ENCODE assay signal across 11 cellular contexts in genomic region chr7:115748123-115748738, GRCh38.
A peak's percentile ranks its signal among the peaks of the same experiment; 100 is the strongest.
DNase-seq lines count a peak whose midpoint lies in the region; ATAC-seq, FAIRE-seq and TF ChIP-seq lines count a peak whose summit lies in the region.
"Had no signal": no experiment of that assay in that cellular context is flagged by ENCODE, and none has a peak within 500 bp of the region (broad histone marks: within the 10 kb centered on the region; RNA-seq: fewer than 3 reads in every experiment).

No MANE protein-coding gene starts in this region.

- no peaks in the 10 kb centered on the region for H3K27me3 ChIP-seq in BJ (ENCODE audit: control insufficient read depth, insufficient read depth, low read length)
- no peaks in the 10 kb centered on the region for H3K27me3 ChIP-seq in H9 (ENCODE audit: insufficient read depth, low read length)
- no peaks in the 10 kb centered on the region for H3K27me3 ChIP-seq in Peyer's patch
- no peaks in the 10 kb centered on the region for H3K27me3 ChIP-seq in MG63
- no peaks in the 10 kb centered on the region for H3K27me3 ChIP-seq in aorta (ENCODE audit: control insufficient read depth in 1 of 2, insufficient read depth in 2 of 2, low read length in 1 of 2)
- H3K27me3 ChIP-seq: neutrophil had no signal

- no peaks in the 10 kb centered on the region for H4K20me1 ChIP-seq in H9 (ENCODE audit: control insufficient read depth, insufficient read depth, insufficient read length)

- H3K27ac ChIP-seq in H9 (ENCODE audit: insufficient read length, low read depth, low read length): no peak overlapping the region
- no peak overlapping the region for H3K27ac ChIP-seq in Peyer's patch
- H3K27ac ChIP-seq in aorta (ENCODE audit: low read depth in 1 of 2, low read length in 2 of 2): no peak overlapping the region
- H3K27ac ChIP-seq: epithelial cell of prostate, neutrophil had no signal

- H3K4me3 Mint-ChIP-seq in H9: no peak overlapping the region

- H2BK5ac ChIP-seq in H9 (ENCODE audit: insufficient read length, low read length): no peak overlapping the region

- H4K91ac ChIP-seq in H9 (ENCODE audit: insufficient read length, low read depth, low read length): no peak overlapping the region

- no peak overlapping the region for H2BK120ac ChIP-seq in H9 (ENCODE audit: low read depth, low read length, poor library complexity, severe bottlenecking)

- DNase-seq in BJ (ENCODE audit: low read depth) (no peak), H9 (no peak), Peyer's patch (peak in 1 of 3 donors; percentile 48), frontal cortex (ENCODE audit: low spot score in 2 of 2) (no peak), MG63 (no peak), SK-N-DZ (ENCODE audit: low spot score) (no peak), aorta (no peak)

- no peaks in the 10 kb centered on the region for H3K9me3 ChIP-seq in H9 (ENCODE audit: control insufficient read depth, low read depth, low read length)
- no peaks in the 10 kb centered on the region for H3K9me3 ChIP-seq in Peyer's patch
- H3K9me3 ChIP-seq in MG63: no peaks in the 10 kb centered on the region
- no peaks in the 10 kb centered on the region for H3K9me3 ChIP-seq in aorta (ENCODE audit: control insufficient read depth, low read length)
- H3K9me3 ChIP-seq: HAP-1, neutrophil had no signal

- no peak overlapping the region for H3K4me2 ChIP-seq in H9 (ENCODE audit: insufficient read depth, insufficient read length, low read length)

- WGBS in H9 (ENCODE audit: extremely low coverage, insufficient read length, low lambda C conversion rate): no CpG with 5 or more reads among the region's 5 CpGs
- WGBS in aorta, 2 donors: 69% methylated on average over 5 of the region's 5 CpGs

- H3K23me2 ChIP-seq in H9 (ENCODE audit: insufficient read length, low read depth, low read length, poor library complexity, severe bottlenecking): no peaks in the 10 kb centered on the region

- no peak overlapping the region for H3K4ac ChIP-seq in H9 (ENCODE audit: low read depth, low read length)

- no peaks in the 10 kb centered on the region for H3K36me3 ChIP-seq in BJ (ENCODE audit: control insufficient read depth, insufficient read depth, low read length)
- H3K36me3 ChIP-seq in Peyer's patch: no peaks in the 10 kb centered on the region
- no peaks in the 10 kb centered on the region for H3K36me3 ChIP-seq in MG63
- no peaks in the 10 kb centered on the region for H3K36me3 ChIP-seq in aorta (ENCODE audit: control insufficient read depth in 1 of 2, insufficient read depth in 2 of 2, low read length in 1 of 2)
- H3K36me3 ChIP-seq: HAP-1, neutrophil had no signal

- H3T11ph ChIP-seq in H9 (ENCODE audit: low read length): no peak overlapping the region

- no peak overlapping the region for H4K8ac ChIP-seq in H9 (replicated peaks; ENCODE audit: insufficient read length, low read depth, low read length)

- no peaks in the 10 kb centered on the region for H3K79me1 ChIP-seq in H9 (ENCODE audit: insufficient read depth, low read depth, low read length, poor library complexity, severe bottlenecking)

- POLR2A ChIA-PET in BJ (lab: Charles Lee): no interaction called here

- ATAC-seq in HG02885 (IDR thresholded peaks at IDR 0.05; ENCODE audit: poor library complexity, unreplicated experiment) (no peak), aorta (ENCODE audit: low FRiP score) (no peak)

- no peak overlapping the region for H2AFZ ChIP-seq in H9 (ENCODE audit: low read length)

- H3K9me3 Mint-ChIP-seq in H9: no peaks in the 10 kb centered on the region

- H3K79me2 ChIP-seq in H9 (ENCODE audit: insufficient read depth, low read length): no peaks in the 10 kb centered on the region

- H2BK15ac ChIP-seq in H9 (ENCODE audit: low read depth, low read length): no peak overlapping the region

- H3K4me3 ChIP-seq in BJ (ENCODE audit: low read depth, low read length) (no peak overlapping the region), Peyer's patch (no peak overlapping the region), MG63 (no peak overlapping the region), aorta (ENCODE audit: low read length in 2 of 2) (no peak overlapping the region)
- H3K4me3 ChIP-seq: HAP-1 had no signal

- no peak overlapping the region for H3K27ac Mint-ChIP-seq in H9

- peak; percentile 49 for TF ChIP-seq CTCF in BJ (IDR thresholded peaks at IDR 0.05; ENCODE audit: insufficient read depth, low read depth, low read length)
- peak; percentile 60; the same call in 2 of the 3 replicates for TF ChIP-seq CTCF in H9 (conservative IDR thresholded peaks at IDR 0.05)
- peak in 4 of 6 experiments; percentile 27 to 53 (median 48) for TF ChIP-seq CTCF in Peyer's patch (IDR thresholded peaks at IDR 0.05)

- H2BK12ac ChIP-seq in H9 (ENCODE audit: insufficient read length, low read depth, low read length): no peak overlapping the region

- FAIRE-seq in frontal cortex (lab: Jason Lieb, UNC): peak; percentile 23

- H4K5ac ChIP-seq in H9 (ENCODE audit: insufficient read length, low read depth, low read length): no peak overlapping the region

- H3K18ac ChIP-seq in H9 (ENCODE audit: insufficient read length, low read depth, low read length): no peak overlapping the region

- H3K14ac ChIP-seq in H9 (ENCODE audit: insufficient read depth, low read length): no peak overlapping the region

- H2BK20ac ChIP-seq in H9 (ENCODE audit: low read depth, low read length, poor library complexity, severe bottlenecking): no peak overlapping the region

- no peak overlapping the region for H2AK5ac ChIP-seq in H9 (ENCODE audit: insufficient read length, low read length)

- H3K23ac ChIP-seq in H9 (ENCODE audit: insufficient read length, low read depth, low read length): no peak overlapping the region

- H3K36me3 Mint-ChIP-seq in H9 (ENCODE audit: insufficient read depth in 1 of 3, low read depth in 3 of 3): no peaks in the 10 kb centered on the region

- no peaks in the 10 kb centered on the region for H3K4me1 Mint-ChIP-seq in H9

- H3K56ac ChIP-seq in H9 (ENCODE audit: insufficient read length, low read depth, low read length): no peak overlapping the region

- H3K4me1 ChIP-seq in H9 (ENCODE audit: insufficient read depth, low read length) (no peaks in the 10 kb centered on the region), Peyer's patch (peaks cover 0 to 5% (median 0%) of the 10 kb centered on the region in 4 donors), aorta (ENCODE audit: control insufficient read depth in 1 of 2, insufficient read depth in 2 of 2, low read length in 2 of 2) (no peaks in the 10 kb centered on the region)
- H3K4me1 ChIP-seq: HAP-1 had no signal

- CTCF ChIA-PET in BJ (lab: Yijun Ruan, JAX): interaction anchor here (0.7 kb wide), 1 partner anchor 9 kb away, joined by 3 read pairs; no protein-coding TSS in a partner anchor

- no peak overlapping the region for H3K9ac ChIP-seq in H9 (ENCODE audit: extremely low read depth, insufficient read length, low read length)

- no peaks in the 10 kb centered on the region for H3K27me3 Mint-ChIP-seq in H9 (ENCODE audit: low read depth)

- intact Hi-C loops in aorta (cut with DNase I): no loop called here

- no peak for TF ChIP-seq POLR2A in Peyer's patch (IDR thresholded peaks at IDR 0.05)
